Comparison of ENCODE assay signal across 1 cellular context in the genomic region with DNA sequence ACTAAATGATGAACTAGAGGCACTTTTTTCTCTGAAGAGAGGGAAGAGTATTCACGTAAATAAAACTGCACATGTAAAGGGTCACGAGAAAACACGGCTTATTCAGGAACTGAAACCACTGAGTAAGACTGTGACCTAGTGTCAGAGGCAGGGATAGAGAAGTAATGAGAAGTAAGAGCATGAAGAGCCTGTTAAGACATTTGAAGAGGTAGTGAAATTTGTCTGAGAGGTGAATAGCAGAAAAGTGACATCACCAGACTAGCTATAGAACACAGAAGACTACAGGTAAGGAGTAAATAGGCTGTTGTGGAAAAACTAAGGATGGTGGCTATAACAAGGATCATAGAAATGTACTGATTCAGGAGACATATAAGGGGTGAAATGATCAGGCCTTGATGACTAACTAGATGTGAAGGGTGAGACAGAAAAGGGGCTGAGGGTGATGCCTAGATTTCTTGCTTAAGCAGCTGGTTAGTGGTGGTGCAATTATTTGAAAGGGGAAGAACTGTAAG.
A peak's percentile ranks its signal among the peaks of the same experiment; 100 is the strongest.
TF ChIP-seq lines count a peak whose summit lies in the region.

No MANE protein-coding gene starts in this region.

TF ChIP-seq in GM12878, 131 proteins besides CTCF, POLR2A, EP300 and RAD21 (continued from another document and continues in another):
- TF ChIP-seq, protein P1, sequence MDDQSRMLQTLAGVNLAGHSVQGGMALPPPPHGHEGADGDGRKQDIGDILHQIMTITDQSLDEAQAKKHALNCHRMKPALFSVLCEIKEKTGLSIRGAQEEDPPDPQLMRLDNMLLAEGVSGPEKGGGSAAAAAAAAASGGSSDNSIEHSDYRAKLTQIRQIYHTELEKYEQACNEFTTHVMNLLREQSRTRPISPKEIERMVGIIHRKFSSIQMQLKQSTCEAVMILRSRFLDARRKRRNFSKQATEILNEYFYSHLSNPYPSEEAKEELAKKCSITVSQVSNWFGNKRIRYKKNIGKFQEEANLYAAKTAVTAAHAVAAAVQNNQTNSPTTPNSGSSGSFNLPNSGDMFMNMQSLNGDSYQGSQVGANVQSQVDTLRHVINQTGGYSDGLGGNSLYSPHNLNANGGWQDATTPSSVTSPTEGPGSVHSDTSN (IDR thresholded peaks at IDR 0.05; ENCODE audit: insufficient replicate concordance, low read depth, low read length): no peak
- 0 out of 2 replicates have a peak, but pooled peaks have one; percentile 45 for TF ChIP-seq TCF7 (IDR thresholded peaks at IDR 0.05; ENCODE audit: borderline replicate concordance)
- TF ChIP-seq RBBP5 (conservative IDR thresholded peaks at IDR 0.05): no peak
- TF ChIP-seq, protein P2, sequence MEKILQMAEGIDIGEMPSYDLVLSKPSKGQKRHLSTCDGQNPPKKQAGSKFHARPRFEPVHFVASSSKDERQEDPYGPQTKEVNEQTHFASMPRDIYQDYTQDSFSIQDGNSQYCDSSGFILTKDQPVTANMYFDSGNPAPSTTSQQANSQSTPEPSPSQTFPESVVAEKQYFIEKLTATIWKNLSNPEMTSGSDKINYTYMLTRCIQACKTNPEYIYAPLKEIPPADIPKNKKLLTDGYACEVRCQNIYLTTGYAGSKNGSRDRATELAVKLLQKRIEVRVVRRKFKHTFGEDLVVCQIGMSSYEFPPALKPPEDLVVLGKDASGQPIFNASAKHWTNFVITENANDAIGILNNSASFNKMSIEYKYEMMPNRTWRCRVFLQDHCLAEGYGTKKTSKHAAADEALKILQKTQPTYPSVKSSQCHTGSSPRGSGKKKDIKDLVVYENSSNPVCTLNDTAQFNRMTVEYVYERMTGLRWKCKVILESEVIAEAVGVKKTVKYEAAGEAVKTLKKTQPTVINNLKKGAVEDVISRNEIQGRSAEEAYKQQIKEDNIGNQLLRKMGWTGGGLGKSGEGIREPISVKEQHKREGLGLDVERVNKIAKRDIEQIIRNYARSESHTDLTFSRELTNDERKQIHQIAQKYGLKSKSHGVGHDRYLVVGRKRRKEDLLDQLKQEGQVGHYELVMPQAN (conservative IDR thresholded peaks at IDR 0.05): no peak
- TF ChIP-seq, protein P3, sequence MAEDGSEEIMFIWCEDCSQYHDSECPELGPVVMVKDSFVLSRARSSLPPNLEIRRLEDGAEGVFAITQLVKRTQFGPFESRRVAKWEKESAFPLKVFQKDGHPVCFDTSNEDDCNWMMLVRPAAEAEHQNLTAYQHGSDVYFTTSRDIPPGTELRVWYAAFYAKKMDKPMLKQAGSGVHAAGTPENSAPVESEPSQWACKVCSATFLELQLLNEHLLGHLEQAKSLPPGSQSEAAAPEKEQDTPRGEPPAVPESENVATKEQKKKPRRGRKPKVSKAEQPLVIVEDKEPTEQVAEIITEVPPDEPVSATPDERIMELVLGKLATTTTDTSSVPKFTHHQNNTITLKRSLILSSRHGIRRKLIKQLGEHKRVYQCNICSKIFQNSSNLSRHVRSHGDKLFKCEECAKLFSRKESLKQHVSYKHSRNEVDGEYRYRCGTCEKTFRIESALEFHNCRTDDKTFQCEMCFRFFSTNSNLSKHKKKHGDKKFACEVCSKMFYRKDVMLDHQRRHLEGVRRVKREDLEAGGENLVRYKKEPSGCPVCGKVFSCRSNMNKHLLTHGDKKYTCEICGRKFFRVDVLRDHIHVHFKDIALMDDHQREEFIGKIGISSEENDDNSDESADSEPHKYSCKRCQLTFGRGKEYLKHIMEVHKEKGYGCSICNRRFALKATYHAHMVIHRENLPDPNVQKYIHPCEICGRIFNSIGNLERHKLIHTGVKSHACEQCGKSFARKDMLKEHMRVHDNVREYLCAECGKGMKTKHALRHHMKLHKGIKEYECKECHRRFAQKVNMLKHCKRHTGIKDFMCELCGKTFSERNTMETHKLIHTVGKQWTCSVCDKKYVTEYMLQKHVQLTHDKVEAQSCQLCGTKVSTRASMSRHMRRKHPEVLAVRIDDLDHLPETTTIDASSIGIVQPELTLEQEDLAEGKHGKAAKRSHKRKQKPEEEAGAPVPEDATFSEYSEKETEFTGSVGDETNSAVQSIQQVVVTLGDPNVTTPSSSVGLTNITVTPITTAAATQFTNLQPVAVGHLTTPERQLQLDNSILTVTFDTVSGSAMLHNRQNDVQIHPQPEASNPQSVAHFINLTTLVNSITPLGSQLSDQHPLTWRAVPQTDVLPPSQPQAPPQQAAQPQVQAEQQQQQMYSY (CRISPR knock-in tag; IDR thresholded peaks at IDR 0.05): no peak
- peak; percentile 54; the same call in 1 of the 2 replicates for TF ChIP-seq ZNF384 (IDR thresholded peaks at IDR 0.05; ENCODE audit: borderline replicate concordance, low read depth, low read length)
- TF ChIP-seq SRF (IDR thresholded peaks at IDR 0.05; ENCODE audit: low read depth in 2 of 2, low read length in 2 of 2): peak in 1 of 2 experiments; percentile 69; a peak in 1 of 4 replicates
- no peak for TF ChIP-seq TBL1XR1 (IDR thresholded peaks at IDR 0.05; ENCODE audit: low read depth, low read length)
- TF ChIP-seq FOS (IDR thresholded peaks at IDR 0.05; ENCODE audit: borderline replicate concordance, extremely low read depth, insufficient read length): no peak
- TF ChIP-seq PML (IDR thresholded peaks at IDR 0.05; ENCODE audit: low read length): peak; percentile 72; the same call in 1 of the 2 replicates
- peak; percentile 83; the same call in 1 of the 2 replicates for TF ChIP-seq JUND (IDR thresholded peaks at IDR 0.05; ENCODE audit: low read depth, low read length)
- no peak for TF ChIP-seq POLR2AphosphoS2 (IDR thresholded peaks at IDR 0.05; ENCODE audit: low read depth, low read length)
- TF ChIP-seq PAX5 (IDR thresholded peaks at IDR 0.05; ENCODE audit: borderline replicate concordance, low read depth, low read length): peak; percentile 88
- TF ChIP-seq TAF1 (IDR thresholded peaks at IDR 0.05; ENCODE audit: borderline replicate concordance, low read depth, low read length): no peak
- TF ChIP-seq, protein P4, sequence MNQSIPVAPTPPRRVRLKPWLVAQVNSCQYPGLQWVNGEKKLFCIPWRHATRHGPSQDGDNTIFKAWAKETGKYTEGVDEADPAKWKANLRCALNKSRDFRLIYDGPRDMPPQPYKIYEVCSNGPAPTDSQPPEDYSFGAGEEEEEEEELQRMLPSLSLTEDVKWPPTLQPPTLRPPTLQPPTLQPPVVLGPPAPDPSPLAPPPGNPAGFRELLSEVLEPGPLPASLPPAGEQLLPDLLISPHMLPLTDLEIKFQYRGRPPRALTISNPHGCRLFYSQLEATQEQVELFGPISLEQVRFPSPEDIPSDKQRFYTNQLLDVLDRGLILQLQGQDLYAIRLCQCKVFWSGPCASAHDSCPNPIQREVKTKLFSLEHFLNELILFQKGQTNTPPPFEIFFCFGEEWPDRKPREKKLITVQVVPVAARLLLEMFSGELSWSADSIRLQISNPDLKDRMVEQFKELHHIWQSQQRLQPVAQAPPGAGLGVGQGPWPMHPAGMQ (IDR thresholded peaks at IDR 0.05; ENCODE audit: borderline replicate concordance): no peak
- 0 out of 2 replicates have a peak, but pooled peaks have one; percentile 42 for TF ChIP-seq RCOR1 (conservative IDR thresholded peaks at IDR 0.05; ENCODE audit: low read depth, low read length)
- TF ChIP-seq SMAD5 (IDR thresholded peaks at IDR 0.05; ENCODE audit: low read depth): no peak
- peak; percentile 76 for TF ChIP-seq CREB1 (IDR thresholded peaks at IDR 0.05; ENCODE audit: low read depth)
- TF ChIP-seq SIN3A (IDR thresholded peaks at IDR 0.05; ENCODE audit: low read depth, low read length): no peak
- TF ChIP-seq ATF7 (IDR thresholded peaks at IDR 0.05; ENCODE audit: low read depth): peak; percentile 99
- no peak for TF ChIP-seq HDAC2 (IDR thresholded peaks at IDR 0.05)
- TF ChIP-seq, protein P5, sequence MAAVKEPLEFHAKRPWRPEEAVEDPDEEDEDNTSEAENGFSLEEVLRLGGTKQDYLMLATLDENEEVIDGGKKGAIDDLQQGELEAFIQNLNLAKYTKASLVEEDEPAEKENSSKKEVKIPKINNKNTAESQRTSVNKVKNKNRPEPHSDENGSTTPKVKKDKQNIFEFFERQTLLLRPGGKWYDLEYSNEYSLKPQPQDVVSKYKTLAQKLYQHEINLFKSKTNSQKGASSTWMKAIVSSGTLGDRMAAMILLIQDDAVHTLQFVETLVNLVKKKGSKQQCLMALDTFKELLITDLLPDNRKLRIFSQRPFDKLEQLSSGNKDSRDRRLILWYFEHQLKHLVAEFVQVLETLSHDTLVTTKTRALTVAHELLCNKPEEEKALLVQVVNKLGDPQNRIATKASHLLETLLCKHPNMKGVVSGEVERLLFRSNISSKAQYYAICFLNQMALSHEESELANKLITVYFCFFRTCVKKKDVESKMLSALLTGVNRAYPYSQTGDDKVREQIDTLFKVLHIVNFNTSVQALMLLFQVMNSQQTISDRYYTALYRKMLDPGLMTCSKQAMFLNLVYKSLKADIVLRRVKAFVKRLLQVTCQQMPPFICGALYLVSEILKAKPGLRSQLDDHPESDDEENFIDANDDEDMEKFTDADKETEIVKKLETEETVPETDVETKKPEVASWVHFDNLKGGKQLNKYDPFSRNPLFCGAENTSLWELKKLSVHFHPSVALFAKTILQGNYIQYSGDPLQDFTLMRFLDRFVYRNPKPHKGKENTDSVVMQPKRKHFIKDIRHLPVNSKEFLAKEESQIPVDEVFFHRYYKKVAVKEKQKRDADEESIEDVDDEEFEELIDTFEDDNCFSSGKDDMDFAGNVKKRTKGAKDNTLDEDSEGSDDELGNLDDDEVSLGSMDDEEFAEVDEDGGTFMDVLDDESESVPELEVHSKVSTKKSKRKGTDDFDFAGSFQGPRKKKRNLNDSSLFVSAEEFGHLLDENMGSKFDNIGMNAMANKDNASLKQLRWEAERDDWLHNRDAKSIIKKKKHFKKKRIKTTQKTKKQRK (IDR thresholded peaks at IDR 0.05; ENCODE audit: low read depth, low read length): no peak
- no peak for TF ChIP-seq KDM1A (IDR thresholded peaks at IDR 0.05; ENCODE audit: borderline replicate concordance)
- peak; percentile 99 for TF ChIP-seq NBN (IDR thresholded peaks at IDR 0.05)
- TF ChIP-seq, protein P6, sequence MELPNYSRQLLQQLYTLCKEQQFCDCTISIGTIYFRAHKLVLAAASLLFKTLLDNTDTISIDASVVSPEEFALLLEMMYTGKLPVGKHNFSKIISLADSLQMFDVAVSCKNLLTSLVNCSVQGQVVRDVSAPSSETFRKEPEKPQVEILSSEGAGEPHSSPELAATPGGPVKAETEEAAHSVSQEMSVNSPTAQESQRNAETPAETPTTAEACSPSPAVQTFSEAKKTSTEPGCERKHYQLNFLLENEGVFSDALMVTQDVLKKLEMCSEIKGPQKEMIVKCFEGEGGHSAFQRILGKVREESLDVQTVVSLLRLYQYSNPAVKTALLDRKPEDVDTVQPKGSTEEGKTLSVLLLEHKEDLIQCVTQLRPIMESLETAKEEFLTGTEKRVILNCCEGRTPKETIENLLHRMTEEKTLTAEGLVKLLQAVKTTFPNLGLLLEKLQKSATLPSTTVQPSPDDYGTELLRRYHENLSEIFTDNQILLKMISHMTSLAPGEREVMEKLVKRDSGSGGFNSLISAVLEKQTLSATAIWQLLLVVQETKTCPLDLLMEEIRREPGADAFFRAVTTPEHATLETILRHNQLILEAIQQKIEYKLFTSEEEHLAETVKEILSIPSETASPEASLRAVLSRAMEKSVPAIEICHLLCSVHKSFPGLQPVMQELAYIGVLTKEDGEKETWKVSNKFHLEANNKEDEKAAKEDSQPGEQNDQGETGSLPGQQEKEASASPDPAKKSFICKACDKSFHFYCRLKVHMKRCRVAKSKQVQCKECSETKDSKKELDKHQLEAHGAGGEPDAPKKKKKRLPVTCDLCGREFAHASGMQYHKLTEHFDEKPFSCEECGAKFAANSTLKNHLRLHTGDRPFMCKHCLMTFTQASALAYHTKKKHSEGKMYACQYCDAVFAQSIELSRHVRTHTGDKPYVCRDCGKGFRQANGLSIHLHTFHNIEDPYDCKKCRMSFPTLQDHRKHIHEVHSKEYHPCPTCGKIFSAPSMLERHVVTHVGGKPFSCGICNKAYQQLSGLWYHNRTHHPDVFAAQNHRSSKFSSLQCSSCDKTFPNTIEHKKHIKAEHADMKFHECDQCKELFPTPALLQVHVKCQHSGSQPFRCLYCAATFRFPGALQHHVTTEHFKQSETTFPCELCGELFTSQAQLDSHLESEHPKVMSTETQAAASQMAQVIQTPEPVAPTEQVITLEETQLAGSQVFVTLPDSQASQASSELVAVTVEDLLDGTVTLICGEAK (IDR thresholded peaks at IDR 0.05; ENCODE audit: borderline replicate concordance): no peak
- TF ChIP-seq TARDBP (IDR thresholded peaks at IDR 0.05; ENCODE audit: borderline replicate concordance): no peak
- TF ChIP-seq, protein P7, sequence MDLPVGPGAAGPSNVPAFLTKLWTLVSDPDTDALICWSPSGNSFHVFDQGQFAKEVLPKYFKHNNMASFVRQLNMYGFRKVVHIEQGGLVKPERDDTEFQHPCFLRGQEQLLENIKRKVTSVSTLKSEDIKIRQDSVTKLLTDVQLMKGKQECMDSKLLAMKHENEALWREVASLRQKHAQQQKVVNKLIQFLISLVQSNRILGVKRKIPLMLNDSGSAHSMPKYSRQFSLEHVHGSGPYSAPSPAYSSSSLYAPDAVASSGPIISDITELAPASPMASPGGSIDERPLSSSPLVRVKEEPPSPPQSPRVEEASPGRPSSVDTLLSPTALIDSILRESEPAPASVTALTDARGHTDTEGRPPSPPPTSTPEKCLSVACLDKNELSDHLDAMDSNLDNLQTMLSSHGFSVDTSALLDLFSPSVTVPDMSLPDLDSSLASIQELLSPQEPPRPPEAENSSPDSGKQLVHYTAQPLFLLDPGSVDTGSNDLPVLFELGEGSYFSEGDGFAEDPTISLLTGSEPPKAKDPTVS (IDR thresholded peaks at IDR 0.05; ENCODE audit: low read depth, low read length): no peak
- TF ChIP-seq, protein P8, sequence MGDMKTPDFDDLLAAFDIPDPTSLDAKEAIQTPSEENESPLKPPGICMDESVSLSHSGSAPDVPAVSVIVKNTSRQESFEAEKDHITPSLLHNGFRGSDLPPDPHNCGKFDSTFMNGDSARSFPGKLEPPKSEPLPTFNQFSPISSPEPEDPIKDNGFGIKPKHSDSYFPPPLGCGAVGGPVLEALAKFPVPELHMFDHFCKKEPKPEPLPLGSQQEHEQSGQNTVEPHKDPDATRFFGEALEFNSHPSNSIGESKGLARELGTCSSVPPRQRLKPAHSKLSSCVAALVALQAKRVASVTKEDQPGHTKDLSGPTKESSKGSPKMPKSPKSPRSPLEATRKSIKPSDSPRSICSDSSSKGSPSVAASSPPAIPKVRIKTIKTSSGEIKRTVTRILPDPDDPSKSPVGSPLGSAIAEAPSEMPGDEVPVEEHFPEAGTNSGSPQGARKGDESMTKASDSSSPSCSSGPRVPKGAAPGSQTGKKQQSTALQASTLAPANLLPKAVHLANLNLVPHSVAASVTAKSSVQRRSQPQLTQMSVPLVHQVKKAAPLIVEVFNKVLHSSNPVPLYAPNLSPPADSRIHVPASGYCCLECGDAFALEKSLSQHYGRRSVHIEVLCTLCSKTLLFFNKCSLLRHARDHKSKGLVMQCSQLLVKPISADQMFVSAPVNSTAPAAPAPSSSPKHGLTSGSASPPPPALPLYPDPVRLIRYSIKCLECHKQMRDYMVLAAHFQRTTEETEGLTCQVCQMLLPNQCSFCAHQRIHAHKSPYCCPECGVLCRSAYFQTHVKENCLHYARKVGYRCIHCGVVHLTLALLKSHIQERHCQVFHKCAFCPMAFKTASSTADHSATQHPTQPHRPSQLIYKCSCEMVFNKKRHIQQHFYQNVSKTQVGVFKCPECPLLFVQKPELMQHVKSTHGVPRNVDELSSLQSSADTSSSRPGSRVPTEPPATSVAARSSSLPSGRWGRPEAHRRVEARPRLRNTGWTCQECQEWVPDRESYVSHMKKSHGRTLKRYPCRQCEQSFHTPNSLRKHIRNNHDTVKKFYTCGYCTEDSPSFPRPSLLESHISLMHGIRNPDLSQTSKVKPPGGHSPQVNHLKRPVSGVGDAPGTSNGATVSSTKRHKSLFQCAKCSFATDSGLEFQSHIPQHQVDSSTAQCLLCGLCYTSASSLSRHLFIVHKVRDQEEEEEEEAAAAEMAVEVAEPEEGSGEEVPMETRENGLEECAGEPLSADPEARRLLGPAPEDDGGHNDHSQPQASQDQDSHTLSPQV (IDR thresholded peaks at IDR 0.05): peak; percentile 64; the same call in 1 of the 2 replicates
- TF ChIP-seq ETV6 (conservative IDR thresholded peaks at IDR 0.05 in 1 of 2, IDR thresholded peaks at IDR 0.05 in 1 of 2; ENCODE audit: borderline replicate concordance in 1 of 2, low read depth in 1 of 2): peak in 1 of 2 experiments; percentile 71; a peak in 1 of 4 replicates
